In genomic region chr2:241194811-241195210, GRCh38 we compare ENCODE assay signal across 14 cellular contexts. TPM values are rescaled to one million over a fixed set of nuclear protein-coding genes. Genes with fewer than 3 reads are reported as not detected.
DNase-seq lines count a peak whose midpoint lies in the region; ATAC-seq and TF ChIP-seq lines count a peak whose summit lies in the region.
"Had no signal": no experiment of that assay in that cellular context is flagged by ENCODE, and none has a peak within 500 bp of the region (broad histone marks: within the 10 kb centered on the region; RNA-seq: fewer than 3 reads in every experiment).

No MANE protein-coding gene starts in this region.

- DNase-seq in Right ventricle myocardium superior (peak; percentile 17), left cardiac atrium (no peak), lower lobe of right lung (peak; percentile 14), sciatic nerve (ENCODE audit: low spot score) (peak; percentile 19), vagina (ENCODE audit: extremely low spot score in 2 of 2) (no peak), HCEC 1CT (no peak), caudate nucleus (lab: John Stamatoyannopoulos, UW) (no peak)
- DNase-seq: Caco-2; CD8-positive, alpha-beta memory T cell; DMS53; GF-D8; GOT3 had no signal

- no peak for TF ChIP-seq POLR2A in vagina (IDR thresholded peaks at IDR 0.05)

- H3K27me3 ChIP-seq in lower lobe of right lung (ENCODE audit: low read depth) (no peaks in the 10 kb centered on the region), vagina (no peaks in the 10 kb centered on the region)

- H3K36me3 ChIP-seq in lower lobe of right lung (no peaks in the 10 kb centered on the region), vagina (no peaks in the 10 kb centered on the region)

- no peak overlapping the region for H3K4me3 ChIP-seq in lower lobe of right lung
- H3K4me3 ChIP-seq in vagina = no peak overlapping the region

- H3K9me3 ChIP-seq in lower lobe of right lung (no peaks in the 10 kb centered on the region), vagina (no peaks in the 10 kb centered on the region)
- H3K9me3 ChIP-seq: Caco-2 had no signal

- TF ChIP-seq CTCF in lower lobe of right lung (IDR thresholded peaks at IDR 0.05) (no peak), vagina (IDR thresholded peaks at IDR 0.05) (no peak)

- no peaks in the 10 kb centered on the region for H3K4me1 ChIP-seq in lower lobe of right lung
- H3K4me1 ChIP-seq in vagina = no peaks in the 10 kb centered on the region
- H3K4me1 ChIP-seq: Caco-2 had no signal

- intact Hi-C loops in Right ventricle myocardium superior (cut with DNase I) (no loop called here), left cardiac atrium (cut with DNase I) (no loop called here), lower lobe of right lung (cut with DNase I) (no loop called here), sciatic nerve (cut with DNase I) (no loop called here), vagina (cut with DNase I) (no loop called here)

- ATAC-seq in Right ventricle myocardium superior (ENCODE audit: poor library complexity) = no peak
- no peak for ATAC-seq in left cardiac atrium
- no peak for ATAC-seq in lower lobe of right lung
- no peak for ATAC-seq in sciatic nerve
- ATAC-seq: HCT116 had no signal

- H3K27ac ChIP-seq in lower lobe of right lung = no peak overlapping the region
- no peak overlapping the region for H3K27ac ChIP-seq in vagina
- H3K27ac ChIP-seq in caudate nucleus (ENCODE audit: low read depth, low read length) = no peak overlapping the region
- H3K27ac ChIP-seq: 22Rv1 had no signal

RNA-seq across cellular contexts. Expression of gene ANO7, which starts 6.3 kb away (rescaled TPM):
- total RNA-seq in Right ventricle myocardium superior (0.35 TPM), left cardiac atrium (1 to 10 TPM; 1.2 to 1.8 TPM), lower lobe of right lung (1.3 TPM), sciatic nerve (3.8 TPM), vagina (0.98 TPM)

RNA-seq across cellular contexts. Expression of gene PPP1R7, which starts 44.5 kb away (rescaled TPM):
- total RNA-seq in Right ventricle myocardium superior = 66.0 TPM
- 10 to 100 TPM; 61.9 to 68.4 TPM for total RNA-seq in left cardiac atrium
- total RNA-seq in lower lobe of right lung = 58.9 TPM
- 45.3 TPM for total RNA-seq in sciatic nerve
- total RNA-seq in vagina = 51.1 TPM

RNA-seq across cellular contexts. Expression of gene PASK, which starts 45.5 kb away (rescaled TPM):
- total RNA-seq in Right ventricle myocardium superior (3.2 TPM), left cardiac atrium (1 to 10 TPM; 1.7 to 4.6 TPM), lower lobe of right lung (10.8 TPM), sciatic nerve (7.0 TPM), vagina (6.4 TPM)

Comparison
In these comparisons a context has a peak if more than half of its experiments do, and no peak if none do; other contexts are left out.
1. DNase-seq: peak in Right ventricle myocardium superior (single experiment), lower lobe of right lung (single experiment) and sciatic nerve (single experiment); none in left cardiac atrium (single experiment), vagina (0 of 2), HCEC 1CT (single experiment) and caudate nucleus (0 of 61).